In genomic region chr5:138488481-138488945, GRCh38 we compare ENCODE assay signal across 18 cellular contexts. TPM values are rescaled to one million over a fixed set of nuclear protein-coding genes. Genes with fewer than 3 reads are reported as not detected.
DNase-seq lines count a peak whose midpoint lies in the region; ATAC-seq, FAIRE-seq and TF ChIP-seq lines count a peak whose summit lies in the region.
"Had no signal": no experiment of that assay in that cellular context is flagged by ENCODE, and none has a peak within 500 bp of the region (broad histone marks: within the 10 kb centered on the region; RNA-seq: fewer than 3 reads in every experiment).

No MANE protein-coding gene starts in this region.

- DNase-seq in HepG2 (ENCODE audit: low spot score) (no peak), right lobe of liver (no peak), SK-MEL-5 (ENCODE audit: low read depth, low spot score) (peak; percentile 61), fibroblast of villous mesenchyme (ENCODE audit: low read depth) (peak; percentile 38), T-cell (no peak), GM13976 (ENCODE audit: low spot score) (no peak)
- no peak for DNase-seq in activated T-cell treated with anti-CD3 and anti-CD28 coated beads, Interleukin-2, amount 50 U/mL, for 24 hours
- DNase-seq: Caco-2; esophagus squamous epithelium; Karpas-422; NK-92 treated with Interleukin-12 subunit alpha and Interleukin-12 subunit beta, amount 100 ng/mL, for 24 hours; stimulated activated naive CD4-positive, alpha-beta T cell treated with Interleukin-2 at 50 U/mL for 16 hours had no signal

- no peak for FAIRE-seq in HepG2 (lab: Jason Lieb, UNC)

- no peak for ATAC-seq in HepG2
- no peak for ATAC-seq in right lobe of liver
- no peak for ATAC-seq in T-cell (replicated peaks in 1 of 4)
- ATAC-seq in GM21786 (IDR thresholded peaks at IDR 0.05; ENCODE audit: unreplicated experiment): no peak
- ATAC-seq: GM23338, sciatic nerve had no signal

- no peak overlapping the region; the same call in 1 of the 2 replicates for H3K4me2 ChIP-seq in HepG2 (ENCODE audit: low read depth, low read length)
- H3K4me2 ChIP-seq: GM23338 had no signal

- H3K79me2 ChIP-seq in HepG2 (ENCODE audit: insufficient read depth, low read length): no peaks in the 10 kb centered on the region

- H3K27me3 ChIP-seq in HepG2 (ENCODE audit: control insufficient read depth in 1 of 2, insufficient read depth in 2 of 2, low read length in 2 of 2): peaks cover 5 to 35% of the 10 kb centered on the region in 2 experiments
- H3K27me3 ChIP-seq in right lobe of liver: no peaks in the 10 kb centered on the region

- peaks cover 40% of the 10 kb centered on the region for H3K4me1 ChIP-seq in HepG2 (ENCODE audit: insufficient read depth, low read length)
- H3K4me1 ChIP-seq in right lobe of liver: peaks cover 0 to 9% (median under 1%) of the 10 kb centered on the region in 4 donors

- POLR2A ChIA-PET in HepG2 (lab: Yijun Ruan, JAX) (no interaction called here), T-cell (lab: Charles Lee) (no interaction called here)

- no peak overlapping the region for H3K27ac Mint-ChIP-seq in T-cell
- H3K27ac Mint-ChIP-seq in activated T-cell treated with anti-CD3 and anti-CD28 coated beads, Interleukin-2, amount 50 U/mL, for 24 hours: no peak overlapping the region
- H3K27ac Mint-ChIP-seq: activated naive CD8-positive, alpha-beta T cell; GM23338; memory B cell had no signal

- no peak overlapping the region for H3K4me3 Mint-ChIP-seq in T-cell
- no peak overlapping the region for H3K4me3 Mint-ChIP-seq in activated T-cell treated with anti-CD3 and anti-CD28 coated beads, Interleukin-2, amount 50 U/mL, for 24 hours
- H3K4me3 Mint-ChIP-seq: activated naive CD8-positive, alpha-beta T cell; GM23338; memory B cell; neural crest cell had no signal

- H4K20me1 ChIP-seq in HepG2 (ENCODE audit: insufficient read depth, low read length): no peaks in the 10 kb centered on the region

- TF ChIP-seq POLR2A in HepG2 (IDR thresholded peaks at IDR 0.05; ENCODE audit: insufficient read depth in 1 of 2, low read depth in 2 of 2, low read length in 2 of 2) (no peak), right lobe of liver (IDR thresholded peaks at IDR 0.05) (no peak)

- TF ChIP-seq EP300 in HepG2 (IDR thresholded peaks at IDR 0.05; ENCODE audit: low read depth in 2 of 2, low read length in 2 of 2): no peak
- TF ChIP-seq EP300 in HepG2 (CRISPR knock-in tag; IDR thresholded peaks at IDR 0.05; ENCODE audit: borderline replicate concordance): no peak

- H3K36me3 Mint-ChIP-seq in T-cell: no peaks in the 10 kb centered on the region
- H3K36me3 Mint-ChIP-seq in activated T-cell treated with anti-CD3 and anti-CD28 coated beads, Interleukin-2, amount 50 U/mL, for 24 hours (ENCODE audit: low read depth): no peaks in the 10 kb centered on the region
- H3K36me3 Mint-ChIP-seq: activated naive CD8-positive, alpha-beta T cell; memory B cell had no signal

- no peaks in the 10 kb centered on the region for H3K9me3 ChIP-seq in HepG2 (ENCODE audit: low read length)
- no peaks in the 10 kb centered on the region for H3K9me3 ChIP-seq in right lobe of liver
- H3K9me3 ChIP-seq: Caco-2, esophagus squamous epithelium had no signal

- no peaks in the 10 kb centered on the region for H3K36me3 ChIP-seq in HepG2 (replicated peaks in 1 of 2; ENCODE audit: control insufficient read depth in 1 of 2, insufficient read depth in 2 of 2, low read length in 2 of 2)
- no peaks in the 10 kb centered on the region for H3K36me3 ChIP-seq in right lobe of liver
- H3K36me3 ChIP-seq: esophagus squamous epithelium had no signal

- no peaks in the 10 kb centered on the region for H3K9me3 Mint-ChIP-seq in T-cell
- H3K9me3 Mint-ChIP-seq in activated T-cell treated with anti-CD3 and anti-CD28 coated beads, Interleukin-2, amount 50 U/mL, for 24 hours: no peaks in the 10 kb centered on the region
- H3K9me3 Mint-ChIP-seq: GM23338, memory B cell, neural crest cell had no signal

- H3K4me3 ChIP-seq in HepG2 (replicated peaks in 1 of 3; ENCODE audit: insufficient read depth in 1 of 3, low read depth in 2 of 3, low read length in 3 of 3) (no peak overlapping the region), right lobe of liver (no peak overlapping the region), fibroblast of villous mesenchyme (ENCODE audit: low read depth, low read length) (no peak overlapping the region)
- H3K4me3 ChIP-seq: esophagus squamous epithelium, GM23338 had no signal

- H3K4me1 Mint-ChIP-seq in T-cell: peaks cover 9 to 19% (median 16%) of the 10 kb centered on the region in 3 donors
- H3K4me1 Mint-ChIP-seq in activated T-cell treated with anti-CD3 and anti-CD28 coated beads, Interleukin-2, amount 50 U/mL, for 24 hours (ENCODE audit: low read depth): peaks cover 17% of the 10 kb centered on the region

- H3K9ac ChIP-seq in HepG2 (ENCODE audit: insufficient read depth, low read depth, low read length): no peak overlapping the region

- H2AFZ ChIP-seq in HepG2 (ENCODE audit: low read length): no peak overlapping the region
- H2AFZ ChIP-seq: GM23338 had no signal

- WGBS in HepG2 (ENCODE audit: low lambda C conversion rate): 0% methylated on average over 2 of the region's 5 CpGs
- 75% methylated on average over 2 of the region's 5 CpGs for WGBS in right lobe of liver (ENCODE audit: insufficient coverage, low coverage, low lambda C conversion rate, missing lambda C conversion rate)

- intact Hi-C loops in HepG2 (cut with micrococcal nuclease; ENCODE audit: unreplicated experiment) (no loop called here), right lobe of liver (cut with DNase I) (no loop called here)

- H3K27me3 Mint-ChIP-seq in T-cell: peaks cover 5 to 19% of the 10 kb centered on the region in 2 donors
- peaks cover 30% of the 10 kb centered on the region for H3K27me3 Mint-ChIP-seq in activated T-cell treated with anti-CD3 and anti-CD28 coated beads, Interleukin-2, amount 50 U/mL, for 24 hours

- H3K27ac ChIP-seq in HepG2 (ENCODE audit: extremely low read length, insufficient read depth, low read length): no peak overlapping the region
- H3K27ac ChIP-seq in right lobe of liver: no peak overlapping the region

- TF ChIP-seq CTCF in HepG2 (CRISPR knock-in tag; IDR thresholded peaks at IDR 0.05): no peak
- no peak for TF ChIP-seq CTCF in right lobe of liver (IDR thresholded peaks at IDR 0.05)
- no peak for TF ChIP-seq CTCF in fibroblast of villous mesenchyme (IDR thresholded peaks at IDR 0.05; ENCODE audit: insufficient read depth, low read depth, low read length)
- TF ChIP-seq CTCF in GM13976 (IDR thresholded peaks at IDR 0.05; ENCODE audit: borderline replicate concordance, control extremely low read depth, extremely low read depth, insufficient read depth, missing control alignments): no peak

- in situ Hi-C loops in HepG2 (cut with HindIII; ENCODE audit: extremely low pct_ligation_motif_present, low pct_unique_long_range_greater_than_20kb): no loop called here
- in situ Hi-C loops in SK-MEL-5 (cut with HindIII; ENCODE audit: low pct_unique_long_range_greater_than_20kb, low sequenced_read_pairs): no loop called here
- in situ Hi-C loops in GM13976 (cut with MboI; ENCODE audit: low sequenced_read_pairs, unreplicated experiment): no loop called here

- CTCF ChIA-PET in HepG2 (lab: Yijun Ruan, JAX; ENCODE audit: low intra/inter-chr PET ratio, low total read pairs) (no interaction called here), T-cell (lab: Charles Lee) (no interaction called here)

- no peak for TF ChIP-seq RAD21 in HepG2 (CRISPR knock-in tag; IDR thresholded peaks at IDR 0.05)

- no TSS peak for BruUV-seq in HepG2 (replicated peaks; lab: Mats Ljungman, UMichigan)

RNA-seq across cellular contexts. Expression of gene EGR1, which starts 23.2 kb away (rescaled TPM):
- total RNA-seq in HepG2 (2016; rRNA removed; fragmentation: Illumina TruSeq; extraction: Trizol) (4.5 and 5.6 TPM in 2 replicates), right lobe of liver (10 to 100 TPM in 5 of 6 experiments, 1 to 10 TPM in 1; 6.6 to 72.9 (median 16.6) TPM), fibroblast of villous mesenchyme (3.5 and 6.1 TPM in 2 replicates), T-cell (10 to 100 TPM in 1 of 5 donors, 1 to 10 TPM in 4; 6.8 to 13.8 (median 8.0) TPM)
- total RNA-seq in HepG2 (2016; cell fraction: cytosol; rRNA removed; fragmentation: Illumina TruSeq; extraction: Trizol; ENCODE audit: low read depth): 1.2 and 1.5 TPM in 2 replicates
- 3.9 and 5.3 TPM in 2 replicates for total RNA-seq in HepG2 (2016; cell fraction: insoluble cytoplasmic fraction; rRNA removed; fragmentation: Illumina TruSeq; extraction: Trizol)
- total RNA-seq in HepG2 (2016; cell fraction: membrane; rRNA removed; fragmentation: Illumina TruSeq; extraction: Trizol): 6.1 and 7.2 TPM in 2 replicates
- 12.2 and 14.1 TPM in 2 replicates for total RNA-seq in HepG2 (2016; cell fraction: nucleus; rRNA removed; fragmentation: Illumina TruSeq; extraction: Trizol)
- 4.1 and 6.0 TPM in 2 replicates for polyA plus RNA-seq in HepG2 (2011; rRNA removed)
- 3.2 TPM in 2 replicates for polyA plus RNA-seq in HepG2 (2011; cell fraction: cytosol; rRNA removed)
- 15.1 and 28.0 TPM in 2 replicates for polyA plus RNA-seq in HepG2 (2011; cell fraction: nucleus; rRNA removed)
- polyA plus RNA-seq in HepG2 (2012): 8.0 and 12.9 TPM in 2 replicates
- polyA plus RNA-seq in HepG2 (2016; cell fraction: cytosol; fragmentation: Illumina TruSeq; extraction: Trizol; ENCODE audit: low read depth): 7.1 and 8.0 TPM in 2 replicates
- 24.2 and 37.9 TPM in 2 replicates for polyA plus RNA-seq in HepG2 (2016; cell fraction: insoluble cytoplasmic fraction; fragmentation: Illumina TruSeq; extraction: Trizol; ENCODE audit: low read depth)
- polyA plus RNA-seq in HepG2 (2016; cell fraction: membrane; fragmentation: Illumina TruSeq; extraction: Trizol; ENCODE audit: low read depth): 26.2 and 30.0 TPM in 2 replicates
- 86.2 and 90.3 TPM in 2 replicates for polyA plus RNA-seq in HepG2 (2016; cell fraction: nucleus; fragmentation: Illumina TruSeq; extraction: Trizol; ENCODE audit: insufficient read depth, low read depth)
- polyA minus RNA-seq in HepG2 (2011; rRNA and poly(A)+ RNA removed; ENCODE audit: low replicate concordance): 0.91 and 8.0 TPM in 2 replicates
- 7.8 and 10.3 TPM in 2 replicates for polyA minus RNA-seq in HepG2 (2011; cell fraction: cytosol; rRNA and poly(A)+ RNA removed)
- 5.7 and 14.2 TPM in 2 replicates for polyA minus RNA-seq in HepG2 (2011; cell fraction: nucleus; rRNA and poly(A)+ RNA removed)
- total RNA-seq in SK-MEL-5 (2014; rRNA removed; shearing (Covaris generic)): 1.9 and 2.8 TPM in 2 replicates
- polyA plus RNA-seq in SK-MEL-5 (2015; cell fraction: cytosol; rRNA removed): 31.0 and 37.0 TPM in 2 replicates
- 22.4 and 24.0 TPM in 2 replicates for polyA plus RNA-seq in SK-MEL-5 (2015; cell fraction: nucleus; rRNA removed)

RNA-seq across cellular contexts. Expression of gene REEP2, which starts 49.7 kb away (rescaled TPM):
- 3.8 and 5.3 TPM in 2 replicates for total RNA-seq in HepG2 (2016; rRNA removed; fragmentation: Illumina TruSeq; extraction: Trizol)
- 9.0 and 9.4 TPM in 2 replicates for total RNA-seq in HepG2 (2016; cell fraction: cytosol; rRNA removed; fragmentation: Illumina TruSeq; extraction: Trizol; ENCODE audit: low read depth)
- total RNA-seq in HepG2 (2016; cell fraction: insoluble cytoplasmic fraction; rRNA removed; fragmentation: Illumina TruSeq; extraction: Trizol): 3.9 and 5.8 TPM in 2 replicates
- total RNA-seq in HepG2 (2016; cell fraction: membrane; rRNA removed; fragmentation: Illumina TruSeq; extraction: Trizol): 14.7 TPM in 2 replicates
- total RNA-seq in HepG2 (2016; cell fraction: nucleus; rRNA removed; fragmentation: Illumina TruSeq; extraction: Trizol): 3.5 and 4.5 TPM in 2 replicates
- 7.8 and 9.2 TPM in 2 replicates for polyA plus RNA-seq in HepG2 (2011; rRNA removed)
- polyA plus RNA-seq in HepG2 (2011; cell fraction: cytosol; rRNA removed): 6.4 and 8.0 TPM in 2 replicates
- polyA plus RNA-seq in HepG2 (2011; cell fraction: nucleus; rRNA removed): 11.6 and 14.0 TPM in 2 replicates
- 6.1 and 6.7 TPM in 2 replicates for polyA plus RNA-seq in HepG2 (2012)
- 19.5 and 20.0 TPM in 2 replicates for polyA plus RNA-seq in HepG2 (2016; cell fraction: cytosol; fragmentation: Illumina TruSeq; extraction: Trizol; ENCODE audit: low read depth)
- 6.3 and 6.4 TPM in 2 replicates for polyA plus RNA-seq in HepG2 (2016; cell fraction: insoluble cytoplasmic fraction; fragmentation: Illumina TruSeq; extraction: Trizol; ENCODE audit: low read depth)
- polyA plus RNA-seq in HepG2 (2016; cell fraction: membrane; fragmentation: Illumina TruSeq; extraction: Trizol; ENCODE audit: low read depth): 24.8 and 25.5 TPM in 2 replicates
- 14.2 and 15.5 TPM in 2 replicates for polyA plus RNA-seq in HepG2 (2016; cell fraction: nucleus; fragmentation: Illumina TruSeq; extraction: Trizol; ENCODE audit: insufficient read depth, low read depth)
- polyA minus RNA-seq in HepG2 (2011; rRNA and poly(A)+ RNA removed; ENCODE audit: low replicate concordance): 11.3 TPM in 1 of 2 replicates, not detected in the other
- polyA minus RNA-seq in HepG2 (2011; cell fraction: cytosol; rRNA and poly(A)+ RNA removed): 4.0 and 5.3 TPM in 2 replicates
- polyA minus RNA-seq in HepG2 (2011; cell fraction: nucleus; rRNA and poly(A)+ RNA removed): 3.1 and 6.0 TPM in 2 replicates
- total RNA-seq in right lobe of liver: not detected
- 0.32 and 2.7 TPM in 2 replicates for total RNA-seq in SK-MEL-5 (2014; rRNA removed; shearing (Covaris generic))
- 0.91 and 1.2 TPM in 2 replicates for polyA plus RNA-seq in SK-MEL-5 (2015; cell fraction: cytosol; rRNA removed)
- polyA plus RNA-seq in SK-MEL-5 (2015; cell fraction: nucleus; rRNA removed): 0.36 and 2.0 TPM in 2 replicates
- 13.0 and 16.4 TPM in 2 replicates for total RNA-seq in fibroblast of villous mesenchyme
- total RNA-seq in T-cell: under 1 TPM; 0.18 to 0.61 (median 0.42) TPM

RNA-seq across cellular contexts. Expression of gene ETF1, which starts 54.5 kb away (rescaled TPM):
- 184 and 270 TPM in 2 replicates for total RNA-seq in HepG2 (2016; rRNA removed; fragmentation: Illumina TruSeq; extraction: Trizol)
- 51.8 and 53.7 TPM in 2 replicates for total RNA-seq in HepG2 (2016; cell fraction: cytosol; rRNA removed; fragmentation: Illumina TruSeq; extraction: Trizol; ENCODE audit: low read depth)
- total RNA-seq in HepG2 (2016; cell fraction: insoluble cytoplasmic fraction; rRNA removed; fragmentation: Illumina TruSeq; extraction: Trizol): 190 and 264 TPM in 2 replicates
- 150 and 153 TPM in 2 replicates for total RNA-seq in HepG2 (2016; cell fraction: membrane; rRNA removed; fragmentation: Illumina TruSeq; extraction: Trizol)
- total RNA-seq in HepG2 (2016; cell fraction: nucleus; rRNA removed; fragmentation: Illumina TruSeq; extraction: Trizol): 90.0 and 98.4 TPM in 2 replicates
- polyA plus RNA-seq in HepG2 (2011; rRNA removed): 45.3 and 52.1 TPM in 2 replicates
- 30.2 and 38.0 TPM in 2 replicates for polyA plus RNA-seq in HepG2 (2011; cell fraction: cytosol; rRNA removed)
- polyA plus RNA-seq in HepG2 (2011; cell fraction: nucleus; rRNA removed): 22.1 and 27.0 TPM in 2 replicates
- 73.5 and 77.9 TPM in 2 replicates for polyA plus RNA-seq in HepG2 (2012)
- polyA plus RNA-seq in HepG2 (2016; cell fraction: cytosol; fragmentation: Illumina TruSeq; extraction: Trizol; ENCODE audit: low read depth): 58.4 and 64.0 TPM in 2 replicates
- polyA plus RNA-seq in HepG2 (2016; cell fraction: insoluble cytoplasmic fraction; fragmentation: Illumina TruSeq; extraction: Trizol; ENCODE audit: low read depth): 240 and 256 TPM in 2 replicates
- polyA plus RNA-seq in HepG2 (2016; cell fraction: membrane; fragmentation: Illumina TruSeq; extraction: Trizol; ENCODE audit: low read depth): 110 and 111 TPM in 2 replicates
- 129 and 137 TPM in 2 replicates for polyA plus RNA-seq in HepG2 (2016; cell fraction: nucleus; fragmentation: Illumina TruSeq; extraction: Trizol; ENCODE audit: insufficient read depth, low read depth)
- 28.2 and 68.1 TPM in 2 replicates for polyA minus RNA-seq in HepG2 (2011; rRNA and poly(A)+ RNA removed; ENCODE audit: low replicate concordance)
- 50.5 and 61.1 TPM in 2 replicates for polyA minus RNA-seq in HepG2 (2011; cell fraction: cytosol; rRNA and poly(A)+ RNA removed)
- polyA minus RNA-seq in HepG2 (2011; cell fraction: nucleus; rRNA and poly(A)+ RNA removed): 51.4 and 66.6 TPM in 2 replicates
- total RNA-seq in right lobe of liver: 10 to 100 TPM; 29.5 to 52.1 (median 39.4) TPM
- total RNA-seq in SK-MEL-5 (2014; rRNA removed; shearing (Covaris generic)): 196 and 213 TPM in 2 replicates
- 133 and 174 TPM in 2 replicates for polyA plus RNA-seq in SK-MEL-5 (2015; cell fraction: cytosol; rRNA removed)
- 79.2 and 84.7 TPM in 2 replicates for polyA plus RNA-seq in SK-MEL-5 (2015; cell fraction: nucleus; rRNA removed)
- total RNA-seq in fibroblast of villous mesenchyme: 126 and 160 TPM in 2 replicates
- 100 to 1,000 TPM in 1 of 5 donors, 10 to 100 TPM in 4; 40.1 to 115 (median 43.2) TPM for total RNA-seq in T-cell

Comparison
In these comparisons a context has a peak if more than half of its experiments do, and no peak if none do; other contexts are left out.
1. DNase-seq: peak in SK-MEL-5 (single experiment) and fibroblast of villous mesenchyme (single experiment); none in HepG2 (single experiment), right lobe of liver (0 of 3), T-cell (0 of 34), GM13976 (single experiment) and activated T-cell treated with anti-CD3 and anti-CD28 coated beads, Interleukin-2, amount 50 U/mL, for 24 hours (single experiment).